Comparison of ENCODE assay signal across 18 cellular contexts in the genomic region with DNA sequence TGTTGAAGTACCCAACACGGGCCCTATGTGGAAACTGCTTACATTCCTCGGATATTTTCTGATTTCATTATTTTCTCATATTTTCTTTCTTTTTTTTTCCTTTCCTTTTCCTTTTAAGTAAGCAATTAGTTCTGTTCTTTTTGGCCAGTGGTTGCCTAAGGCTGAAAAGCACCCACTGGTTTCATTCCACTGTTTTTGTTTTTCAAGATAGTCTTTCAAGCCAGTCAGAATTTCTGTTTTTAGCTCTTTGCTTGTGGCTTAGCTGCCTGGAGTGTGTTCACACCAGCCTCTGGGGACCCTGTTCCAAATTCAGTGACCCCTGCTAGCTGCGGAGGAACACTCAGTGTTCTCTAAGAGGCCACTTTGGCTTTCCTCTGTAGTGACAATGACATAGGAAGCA.
DNase-seq lines count a peak whose midpoint lies in the region; ATAC-seq and TF ChIP-seq lines count a peak whose summit lies in the region.
"Had no signal": no experiment of that assay in that cellular context is flagged by ENCODE, and none has a peak within 500 bp of the region (broad histone marks: within the 10 kb centered on the region; RNA-seq: fewer than 3 reads in every experiment).

No MANE protein-coding gene starts in this region.

- H3K36me3 ChIP-seq in muscle layer of colon (ENCODE audit: insufficient read depth, low read length) (peaks cover 85% of the 10 kb centered on the region), thyroid gland (no peaks in the 10 kb centered on the region)

- TF ChIP-seq CTCF in HFFc6 (IDR thresholded peaks at IDR 0.05) (no peak), dorsolateral prefrontal cortex (IDR thresholded peaks at IDR 0.05 in 54 of 56, conservative IDR thresholded peaks at IDR 0.05 in 2 of 56; ENCODE audit: low read depth in 1 of 56, partially characterized antibody in 56 of 56) (no peak), thyroid gland (IDR thresholded peaks at IDR 0.05) (no peak)

- WGBS in thyroid gland, 2 donors, result 55 to 64% methylated on average over 3 of the region's 3 CpGs

- H3K9ac ChIP-seq in muscle layer of colon (ENCODE audit: low read length), result no peak overlapping the region

- H3K4me3 Mint-ChIP-seq in HFFc6, result no peak overlapping the region
- H3K4me3 Mint-ChIP-seq: CD8-positive, alpha-beta memory T cell; dendritic cell treated with granulocyte-macrophage colony-stimulating factor and Interleukin-4, amounts not matched to agents 40 ng/mL and 50 ng/mL, for 4 days; T-helper 2 cell treated with Interferon-gamma antibody and Interleukin-4, amounts not matched to agents 5 μg/mL and 100 μg/mL, for 36 hours had no signal

- peaks cover 91% of the 10 kb centered on the region for H3K4me1 ChIP-seq in muscle layer of colon (ENCODE audit: insufficient read depth, low read length)
- peaks cover 0 to 12% of the 10 kb centered on the region in 2 donors for H3K4me1 ChIP-seq in thyroid gland

- H3K27ac Mint-ChIP-seq in HFFc6, result peak overlapping the region; percentile 70
- H3K27ac Mint-ChIP-seq: CD8-positive, alpha-beta memory T cell; dendritic cell treated with granulocyte-macrophage colony-stimulating factor and Interleukin-4, amounts not matched to agents 40 ng/mL and 50 ng/mL, for 4 days; T-helper 2 cell treated with Interferon-gamma antibody and Interleukin-4, amounts not matched to agents 5 μg/mL and 100 μg/mL, for 36 hours had no signal

- no peak for TF ChIP-seq POLR2A in thyroid gland (IDR thresholded peaks at IDR 0.05)

- H3K4me3 ChIP-seq in dorsolateral prefrontal cortex, result no peak overlapping the region
- no peak overlapping the region for H3K4me3 ChIP-seq in muscle layer of colon (ENCODE audit: low read depth in 1 of 2, low read length in 2 of 2)
- H3K4me3 ChIP-seq in thyroid gland (replicated peaks in 1 of 3), result no peak overlapping the region

- H3K9me3 ChIP-seq in muscle layer of colon (ENCODE audit: low read length) (no peaks in the 10 kb centered on the region), thyroid gland (no peaks in the 10 kb centered on the region)

- H3K4me1 Mint-ChIP-seq in HFFc6 (ENCODE audit: low read depth), result peaks cover 62% of the 10 kb centered on the region
- H3K4me1 Mint-ChIP-seq: CD8-positive, alpha-beta memory T cell had no signal

- DNase-seq in HFFc6 (peak; percentile 23), dorsolateral prefrontal cortex (no peak), thyroid gland (no peak), NCI-H510A (lab: John Stamatoyannopoulos, UW) (no peak), ACHN (no peak)
- DNase-seq: activated CD4-positive, alpha-beta T cell treated with anti-CD3 and anti-CD28 coated beads, Interleukin-2, amount 50 U/mL, for 4 hours; activated gamma-delta T cell treated with Interleukin-2 at 50 U/mL for 16 hours; CD8-positive, alpha-beta memory T cell; GF-D8; kidney glomerular epithelial cell; NCI-H1417; NCI-H526 treated with DMSO at 0.1 percent for 48 hours had no signal

- no peaks in the 10 kb centered on the region for H3K9me3 Mint-ChIP-seq in HFFc6
- H3K9me3 Mint-ChIP-seq: CD8-positive, alpha-beta memory T cell; dendritic cell treated with granulocyte-macrophage colony-stimulating factor and Interleukin-4, amounts not matched to agents 40 ng/mL and 50 ng/mL, for 4 days; T-helper 2 cell treated with Interferon-gamma antibody and Interleukin-4, amounts not matched to agents 5 μg/mL and 100 μg/mL, for 36 hours had no signal

- H3K27ac ChIP-seq in dorsolateral prefrontal cortex (peak overlapping the region in 37 of 59 donors; percentile 5 to 81 (median 48)), muscle layer of colon (ENCODE audit: low read depth, low read length) (peak overlapping the region; percentile 5), thyroid gland (peak overlapping the region in 2 of 3 donors; percentile 20 to 34)
- H3K27ac ChIP-seq: RWPE1 had no signal

- in situ Hi-C loops in ACHN (cut with HindIII; ENCODE audit: low pct_ligation_motif_present, low pct_unique_long_range_greater_than_20kb, low sequenced_read_pairs), result no loop called here

- H3K27me3 ChIP-seq in dorsolateral prefrontal cortex (no peaks in the 10 kb centered on the region), muscle layer of colon (ENCODE audit: control insufficient read depth in 1 of 2, insufficient read depth in 2 of 2, low read length in 2 of 2) (no peaks in the 10 kb centered on the region), thyroid gland (no peaks in the 10 kb centered on the region)

- peaks cover 6% of the 10 kb centered on the region for H3K27me3 Mint-ChIP-seq in HFFc6 (ENCODE audit: insufficient read depth)

- H3K36me3 Mint-ChIP-seq in HFFc6 (ENCODE audit: low read depth), result no peaks in the 10 kb centered on the region
- H3K36me3 Mint-ChIP-seq: CD8-positive, alpha-beta memory T cell had no signal

- intact Hi-C loops in dorsolateral prefrontal cortex (cut with DNase I) (no loop called here), thyroid gland (cut with DNase I) (no loop called here)

- ATAC-seq in GM19035 (IDR thresholded peaks at IDR 0.05; ENCODE audit: unreplicated experiment), result no peak
- ATAC-seq in GM18520 (IDR thresholded peaks at IDR 0.05; ENCODE audit: unreplicated experiment), result no peak
